17 cellular contexts compared by ENCODE assay signal in the genomic region with DNA sequence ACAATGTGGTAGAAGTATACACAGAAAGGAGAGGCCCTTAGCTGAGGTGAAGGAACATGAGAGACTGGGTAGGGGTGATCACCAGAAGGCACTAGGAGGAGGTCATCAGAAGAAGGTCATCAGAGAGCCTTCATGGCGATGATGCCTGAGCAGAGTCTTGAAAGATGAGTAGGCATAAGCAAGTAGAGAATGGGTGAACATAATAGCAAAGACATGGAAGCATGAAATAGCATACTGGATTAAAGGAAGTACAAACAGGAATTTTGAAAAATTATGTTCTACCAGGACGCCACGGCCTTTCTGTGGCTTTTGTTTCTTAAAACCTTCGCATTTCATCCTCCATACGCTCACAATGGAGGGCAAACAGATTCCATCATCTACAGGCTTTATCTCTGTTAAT. TPM values are rescaled to one million over a fixed set of nuclear protein-coding genes. Genes with fewer than 3 reads are reported as not detected.
DNase-seq lines count a peak whose midpoint lies in the region; ATAC-seq and TF ChIP-seq lines count a peak whose summit lies in the region.
"Had no signal": no experiment of that assay in that cellular context is flagged by ENCODE, and none has a peak within 500 bp of the region (broad histone marks: within the 10 kb centered on the region; RNA-seq: fewer than 3 reads in every experiment).

No MANE protein-coding gene starts in this region.

- no peak for DNase-seq in activated naive CD4-positive, alpha-beta T cell treated with Interleukin-2 at 50 U/mL for 16 hours
- DNase-seq in Peyer's patch (no peak), right atrium auricular region (ENCODE audit: low spot score) (no peak), GM19240 (ENCODE audit: insufficient read length, low spot score) (no peak), NCI-H526 treated with DMSO at 0.1 percent for 48 hours (lab: John Stamatoyannopoulos, UW) (no peak), SHP77 treated with DMSO at 0.1 percent for 48 hours (lab: John Stamatoyannopoulos, UW) (no peak)
- DNase-seq in effector memory CD8-positive, alpha-beta T cell, result no peak
- DNase-seq: colonic mucosa; DMS153; mesenchymal stem cell; NCI-H2081; NCI-H69; stimulated activated naive CD4-positive, alpha-beta T cell treated with Interleukin-2 at 50 U/mL for 16 hours had no signal

- H3K27me3 ChIP-seq in Peyer's patch (no peaks in the 10 kb centered on the region), right atrium auricular region (peaks cover 14 to 25% of the 10 kb centered on the region in 2 donors)

- peak overlapping the region; percentile 57 for H3K27ac Mint-ChIP-seq in activated naive CD4-positive, alpha-beta T cell treated with anti-CD3 and anti-CD28 coated beads, Interleukin-2, amount 50 U/mL, for 24 hours
- peak overlapping the region; percentile 73 to 99 for H3K27ac Mint-ChIP-seq in effector memory CD8-positive, alpha-beta T cell

- H3K4me3 ChIP-seq in Peyer's patch, result peak overlapping the region in 3 of 4 donors; percentile 12 to 54 (median 53)
- no peak overlapping the region for H3K4me3 ChIP-seq in right atrium auricular region
- H3K4me3 ChIP-seq: colonic mucosa had no signal

- H3K9me3 ChIP-seq in Peyer's patch (no peaks in the 10 kb centered on the region), right atrium auricular region (no peaks in the 10 kb centered on the region)
- H3K9me3 ChIP-seq: colonic mucosa had no signal

- H3K9me3 Mint-ChIP-seq in activated naive CD4-positive, alpha-beta T cell treated with anti-CD3 and anti-CD28 coated beads, Interleukin-2, amount 50 U/mL, for 24 hours, result peaks cover 2% of the 10 kb centered on the region
- H3K9me3 Mint-ChIP-seq in effector memory CD8-positive, alpha-beta T cell, result no peaks in the 10 kb centered on the region

- peak overlapping the region in 3 of 4 donors; percentile 0 to 85 (median 71) for H3K27ac ChIP-seq in Peyer's patch
- H3K27ac ChIP-seq in right atrium auricular region, result no peak overlapping the region
- H3K27ac ChIP-seq: colonic mucosa had no signal

- TF ChIP-seq POLR2A in Peyer's patch (IDR thresholded peaks at IDR 0.05), result no peak

- H3K36me3 Mint-ChIP-seq in activated naive CD4-positive, alpha-beta T cell treated with anti-CD3 and anti-CD28 coated beads, Interleukin-2, amount 50 U/mL, for 24 hours, result peaks cover 4% of the 10 kb centered on the region
- peaks cover 29% of the 10 kb centered on the region for H3K36me3 Mint-ChIP-seq in effector memory CD8-positive, alpha-beta T cell (ENCODE audit: insufficient read depth)

- peaks cover 63% of the 10 kb centered on the region for H3K4me1 Mint-ChIP-seq in activated naive CD4-positive, alpha-beta T cell treated with anti-CD3 and anti-CD28 coated beads, Interleukin-2, amount 50 U/mL, for 24 hours
- H3K4me1 Mint-ChIP-seq in effector memory CD8-positive, alpha-beta T cell (ENCODE audit: low read depth in 2 of 2), result peaks cover 31 to 61% of the 10 kb centered on the region in 2 donors

- ATAC-seq in effector memory CD8-positive, alpha-beta T cell (replicated peaks), result no peak

- no peaks in the 10 kb centered on the region for H3K27me3 Mint-ChIP-seq in activated naive CD4-positive, alpha-beta T cell treated with anti-CD3 and anti-CD28 coated beads, Interleukin-2, amount 50 U/mL, for 24 hours
- H3K27me3 Mint-ChIP-seq in effector memory CD8-positive, alpha-beta T cell, result no peaks in the 10 kb centered on the region

- H3K36me3 ChIP-seq in Peyer's patch (no peaks in the 10 kb centered on the region), right atrium auricular region (no peaks in the 10 kb centered on the region)
- H3K36me3 ChIP-seq: colonic mucosa had no signal

- H3K4me3 Mint-ChIP-seq in activated naive CD4-positive, alpha-beta T cell treated with anti-CD3 and anti-CD28 coated beads, Interleukin-2, amount 50 U/mL, for 24 hours, result peak overlapping the region; percentile 93
- H3K4me3 Mint-ChIP-seq in effector memory CD8-positive, alpha-beta T cell, result peak overlapping the region; percentile 95 to 99

- peaks cover 0 to 9% (median 0%) of the 10 kb centered on the region in 4 donors for H3K4me1 ChIP-seq in Peyer's patch
- peaks cover 0 to 8% of the 10 kb centered on the region in 2 donors for H3K4me1 ChIP-seq in right atrium auricular region
- H3K4me1 ChIP-seq: colonic mucosa had no signal

- TF ChIP-seq CTCF in Peyer's patch (IDR thresholded peaks at IDR 0.05) (no peak), right atrium auricular region (IDR thresholded peaks at IDR 0.05) (no peak)

RNA-seq across cellular contexts. Expression of a gene that starts 2.9 kb away (rescaled TPM):
- total RNA-seq in Peyer's patch (10 to 100 TPM in 1 of 4 donors, 1 to 10 TPM in 3; 5.4 to 45.4 (median 7.0) TPM), right atrium auricular region (under 1 TPM; 0.37 to 0.51 TPM)
- total RNA-seq: epithelial cell of proximal tubule, M059J had no signal

RNA-seq across cellular contexts. Expression of a gene that starts 6.8 kb away (rescaled TPM):
- total RNA-seq in Peyer's patch, result not detected
- not detected for total RNA-seq in right atrium auricular region
- total RNA-seq: colonic mucosa, epithelial cell of proximal tubule, HT-29, M059J had no signal

RNA-seq across cellular contexts. Expression of a gene that starts 57.2 kb away (rescaled TPM):
- total RNA-seq in Peyer's patch (100 to 1,000 TPM in 3 of 4 donors, 10 to 100 TPM in 1; 91.6 to 277 (median 235) TPM), right atrium auricular region (1 to 10 TPM in 1 of 2 donors, under 1 TPM in 1; 0.44 to 1.2 TPM)

Comparison
In these comparisons a context has a peak if more than half of its experiments do, and no peak if none do; other contexts are left out.
1. H3K27ac ChIP-seq: peak in Peyer's patch (3 of 4); none in right atrium auricular region (0 of 2).
2. H3K4me3 ChIP-seq: peak in Peyer's patch (3 of 4); none in right atrium auricular region (0 of 2).
3. RNA of a gene that starts 2.9 kb away (total RNA-seq): 5.4 to 45.4 TPM in Peyer's patch; 0.37 to 0.51 TPM in right atrium auricular region; every median in the first group is over 4 times any median in the second.
4. RNA of a gene that starts 57.2 kb away (total RNA-seq): 91.6 to 277 TPM in Peyer's patch; 0.44 to 1.2 TPM in right atrium auricular region; every median in the first group is over 10 times any median in the second.